9 cellular contexts compared by ENCODE assay signal in genomic region chr20:31949877-31950646, GRCh38. TPM values are rescaled to one million over a fixed set of nuclear protein-coding genes. Genes with fewer than 3 reads are reported as not detected.
A peak's percentile ranks its signal among the peaks of the same experiment; 100 is the strongest.
DNase-seq lines count a peak whose midpoint lies in the region; ATAC-seq and TF ChIP-seq lines count a peak whose summit lies in the region.
"Had no signal": no experiment of that assay in that cellular context is flagged by ENCODE, and none has a peak within 500 bp of the region (broad histone marks: within the 10 kb centered on the region; RNA-seq: fewer than 3 reads in every experiment).

No MANE protein-coding gene starts in this region.

- H3K9me3 Mint-ChIP-seq in osteocyte (ENCODE audit: unreplicated experiment) = no peaks in the 10 kb centered on the region

- H3K4me3 Mint-ChIP-seq in osteocyte (ENCODE audit: unreplicated experiment) = peak overlapping the region; percentile 97

- H3K36me3 Mint-ChIP-seq in osteocyte (ENCODE audit: unreplicated experiment) = peaks cover 26% of the 10 kb centered on the region

- 77% methylated on average over 9 of the region's 9 CpGs for WGBS in SK-N-SH (ENCODE audit: low lambda C conversion rate)

- H3K4me1 ChIP-seq in SK-N-SH (ENCODE audit: control insufficient read depth in 1 of 2, insufficient read depth in 2 of 2, low read depth in 1 of 2, low read length in 1 of 2) (peaks cover 7 to 12% of the 10 kb centered on the region in 2 experiments; a peak in 3 of 4 replicates), OCI-LY3 (ENCODE audit: low read length) (peaks cover 13% of the 10 kb centered on the region)

- no peaks in the 10 kb centered on the region for H3K9me2 ChIP-seq in SK-N-SH

- ATAC-seq in SK-N-SH treated with all-trans-retinoic acid at 6 μM for 48 hours (no peak), HG03108 (IDR thresholded peaks at IDR 0.05; ENCODE audit: unreplicated experiment) (no peak)

- H3K4me2 ChIP-seq in SK-N-SH (peak overlapping the region; percentile 95), OCI-LY3 (ENCODE audit: low read length) (peak overlapping the region; percentile 99)

- H4K20me1 ChIP-seq in SK-N-SH (ENCODE audit: insufficient read depth) (peaks cover 10% of the 10 kb centered on the region; the same call in 1 of the 2 replicates), OCI-LY3 (ENCODE audit: insufficient read depth, low read length) (peaks cover 17% of the 10 kb centered on the region)

- H3K4me3 ChIP-seq in SK-N-SH (ENCODE audit: low read depth in 2 of 2, low read length in 1 of 2) (peak overlapping the region in 1 of 2 experiments; percentile 91; a peak in 3 of 4 replicates), OCI-LY3 (ENCODE audit: low read length) (peak overlapping the region; percentile 94; the same call in 1 of the 2 replicates)

- no peak overlapping the region for H3K27ac Mint-ChIP-seq in osteocyte (ENCODE audit: unreplicated experiment)

- peaks cover 16% of the 10 kb centered on the region for H3K4me1 Mint-ChIP-seq in osteocyte (ENCODE audit: unreplicated experiment)

- peaks cover 4% of the 10 kb centered on the region for H3K27me3 Mint-ChIP-seq in osteocyte (ENCODE audit: unreplicated experiment)

- no peaks in the 10 kb centered on the region for H3F3A ChIP-seq in SK-N-SH (replicated peaks; ENCODE audit: insufficient read depth)

- H3K36me3 ChIP-seq in SK-N-SH (replicated peaks in 1 of 2; ENCODE audit: control insufficient read depth in 1 of 2, insufficient read depth in 2 of 2, low read length in 1 of 2) (peaks cover 12 to 38% of the 10 kb centered on the region in 2 experiments), OCI-LY3 (replicated peaks; ENCODE audit: low read depth, low read length) (peaks cover 53% of the 10 kb centered on the region)

- POLR2A ChIA-PET in SK-N-SH (lab: Yijun Ruan, JAX) = interaction anchor here (0.6 kb wide), 1 partner anchor 9 kb away, joined by 7 read pairs; no protein-coding TSS in a partner anchor

- H3K27me3 ChIP-seq in SK-N-SH (ENCODE audit: insufficient read depth) (no peaks in the 10 kb centered on the region), OCI-LY3 (ENCODE audit: low read depth, low read length) (no peaks in the 10 kb centered on the region)

- H3K79me2 ChIP-seq in SK-N-SH (ENCODE audit: insufficient read depth) (peaks cover 40% of the 10 kb centered on the region), OCI-LY3 (ENCODE audit: low read length) (peaks cover 38% of the 10 kb centered on the region)

- no peak for TF ChIP-seq RAD21 in SK-N-SH (IDR thresholded peaks at IDR 0.05; ENCODE audit: low read length)

- H3K9ac ChIP-seq in SK-N-SH (peak overlapping the region; percentile 96), OCI-LY3 (ENCODE audit: low read length) (peak overlapping the region; percentile 95; the same call in 1 of the 2 replicates)

- CTCF ChIA-PET in SK-N-SH (lab: Yijun Ruan, JAX) = interaction anchor here (0.9 to 5.7 kb wide), 9 partner anchors 15 to 127 kb away, joined by 3 to 158 read pairs (median 17); no protein-coding TSS in a partner anchor

- H3K27ac ChIP-seq in SK-N-SH (ENCODE audit: low read depth in 2 of 2, low read length in 1 of 2) (no peak overlapping the region), OCI-LY3 (ENCODE audit: low read length) (no peak overlapping the region)

- H3K9me3 ChIP-seq in SK-N-SH (no peaks in the 10 kb centered on the region), OCI-LY3 (ENCODE audit: insufficient read depth, low read length) (no peaks in the 10 kb centered on the region)

- H2AFZ ChIP-seq in SK-N-SH (ENCODE audit: low read depth) (no peak overlapping the region), OCI-LY3 (ENCODE audit: low read depth, low read length) (no peak overlapping the region)

- TF ChIP-seq EP300 in SK-N-SH (IDR thresholded peaks at IDR 0.05; ENCODE audit: borderline replicate concordance in 1 of 2, low read depth in 1 of 2, low read length in 1 of 2) = no peak

- TF ChIP-seq CTCF in SK-N-SH (IDR thresholded peaks at IDR 0.05) = no peak
- TF ChIP-seq CTCF in OCI-LY3 (IDR thresholded peaks at IDR 0.05; ENCODE audit: low read depth, low read length) = no peak
- TF ChIP-seq CTCF in osteocyte (IDR thresholded peaks at IDR 0.05) = no peak

- DNase-seq in SK-N-SH (no peak), dermis blood vessel endothelial cell (peak; percentile 2), osteocyte (ENCODE audit: extremely low spot score, unreplicated experiment) (no peak), NCI-H524 treated with DMSO at 0.1 percent for 48 hours (lab: John Stamatoyannopoulos, UW) (no peak)
- DNase-seq in stimulated activated CD8-positive, alpha-beta memory T cell treated with anti-CD3 and anti-CD28 coated beads, Interleukin-4, amount 100 ng/mL, for 48 hours = no peak
- DNase-seq: posterior cingulate gyrus had no signal

TF ChIP-seq in SK-N-SH, 30 proteins besides CTCF, POLR2A, EP300 and RAD21:
- no peak for TF ChIP-seq JUND (IDR thresholded peaks at IDR 0.05)
- no peak for TF ChIP-seq ZBTB33 (IDR thresholded peaks at IDR 0.05; ENCODE audit: borderline replicate concordance, low read depth)
- TF ChIP-seq TCF12 (IDR thresholded peaks at IDR 0.05) = no peak
- no peak for TF ChIP-seq TEAD4 (IDR thresholded peaks at IDR 0.05; ENCODE audit: borderline replicate concordance, insufficient read depth)
- TF ChIP-seq NFIC (IDR thresholded peaks at IDR 0.05; ENCODE audit: borderline replicate concordance) = no peak
- no peak for TF ChIP-seq GABPA (IDR thresholded peaks at IDR 0.05; ENCODE audit: low read depth)
TF ChIP-seq in SK-N-SH: peak in this region for 0.

TF ChIP-seq in SK-N-SH treated with all-trans-retinoic acid at 6 μM for 48 hours, 23 proteins besides CTCF, POLR2A, EP300 and RAD21:
- no peak for TF ChIP-seq PATZ1 (CRISPR knock-in tag; IDR thresholded peaks at IDR 0.05; ENCODE audit: borderline replicate concordance)
- TF ChIP-seq TSHZ2 (CRISPR knock-in tag; IDR thresholded peaks at IDR 0.05) = no peak
- TF ChIP-seq ARNTL (CRISPR knock-in tag; IDR thresholded peaks at IDR 0.05; ENCODE audit: borderline replicate concordance, low read depth) = no peak

RNA-seq across cellular contexts. Expression of gene PDRG1, which starts 1.8 kb away (rescaled TPM):
- polyA plus RNA-seq in SK-N-SH (2012; rRNA removed) = 18.9 and 19.7 TPM in 2 replicates
- 19.6 and 20.8 TPM in 2 replicates for polyA plus RNA-seq in SK-N-SH (2012; cell fraction: cytosol; rRNA removed)
- 10.8 and 13.0 TPM in 2 replicates for polyA plus RNA-seq in SK-N-SH (2012; cell fraction: nucleus; rRNA removed)
- total RNA-seq in dermis blood vessel endothelial cell (4.4 and 5.2 TPM in 2 replicates), osteocyte (12.2 and 12.5 TPM in 2 replicates)

RNA-seq across cellular contexts. Expression of gene XKR7, which starts 17.9 kb away (rescaled TPM):
- polyA plus RNA-seq in SK-N-SH (2012; rRNA removed) = 0.02 and 0.10 TPM in 2 replicates
- polyA plus RNA-seq in SK-N-SH (2012; cell fraction: cytosol; rRNA removed) = 0.04 and 0.14 TPM in 2 replicates
- polyA plus RNA-seq in SK-N-SH (2012; cell fraction: nucleus; rRNA removed) = 0.18 and 0.22 TPM in 2 replicates
- total RNA-seq in dermis blood vessel endothelial cell (under 0.01 TPM in 1 of 2 replicates, not detected in the other), osteocyte (not detected in 2 replicates)
